In the genomic region with DNA sequence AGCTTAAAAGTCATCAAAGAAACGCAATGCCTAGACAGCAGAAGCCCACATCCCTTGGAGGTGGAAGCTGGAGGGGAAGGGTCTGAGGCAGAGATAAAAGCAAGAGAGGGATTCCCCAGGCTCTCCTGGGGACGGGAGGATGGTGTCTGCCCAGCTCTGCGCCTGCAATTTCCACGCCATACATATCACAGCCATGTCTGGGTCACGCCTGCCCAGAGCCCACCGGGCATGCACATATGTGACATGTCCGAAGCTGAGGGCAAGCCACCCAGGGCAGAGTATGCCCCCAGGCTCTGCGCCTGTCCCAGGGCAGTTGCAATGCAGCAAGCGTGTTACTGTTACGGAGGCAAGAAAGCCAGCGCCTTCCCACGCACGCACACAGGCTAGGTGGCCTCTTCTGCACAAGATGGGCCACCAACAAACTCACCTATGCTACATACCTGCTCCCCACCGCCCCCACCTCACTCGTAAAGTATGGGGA, we compare ENCODE assay signal across 10 cellular contexts. TPM values are rescaled to one million over a fixed set of nuclear protein-coding genes. Genes with fewer than 3 reads are reported as not detected.
DNase-seq lines count a peak whose midpoint lies in the region; TF ChIP-seq lines count a peak whose summit lies in the region.
"Had no signal": no experiment of that assay in that cellular context is flagged by ENCODE, and none has a peak within 500 bp of the region (broad histone marks: within the 10 kb centered on the region; RNA-seq: fewer than 3 reads in every experiment).

No MANE protein-coding gene starts in this region.

- H3K27ac ChIP-seq in A673 (ENCODE audit: low read depth, low read length, poor library complexity, severe bottlenecking), result no peak overlapping the region
- no peak overlapping the region for H3K27ac ChIP-seq in iPS-18a (ENCODE audit: low read length)

- H3K36me3 ChIP-seq in A673 (ENCODE audit: insufficient read depth, low read length, poor library complexity, severe bottlenecking) (no peaks in the 10 kb centered on the region), adipocyte (ENCODE audit: control insufficient read depth, insufficient read depth, low read length, severe bottlenecking) (no peaks in the 10 kb centered on the region), iPS-18a (ENCODE audit: control insufficient read depth, low read depth, low read length) (no peaks in the 10 kb centered on the region)

- H3K27me3 ChIP-seq in A673 (replicated peaks; ENCODE audit: insufficient read depth, low read depth, low read length, poor library complexity), result no peaks in the 10 kb centered on the region
- peaks cover 3% of the 10 kb centered on the region for H3K27me3 ChIP-seq in adipocyte (replicated peaks; ENCODE audit: control insufficient read depth, insufficient read depth, low read length)
- no peaks in the 10 kb centered on the region for H3K27me3 ChIP-seq in iPS-18a (ENCODE audit: control insufficient read depth, insufficient read depth, low read length)

- H3K4me3 ChIP-seq in A673 (ENCODE audit: low read depth, low read length, poor library complexity, severe bottlenecking), result peak overlapping the region; percentile 52
- H3K4me3 ChIP-seq in adipocyte (ENCODE audit: low read length), result peak overlapping the region; percentile 83
- H3K4me3 ChIP-seq in iPS-18a (ENCODE audit: low read length), result peak overlapping the region; percentile 58

- POLR2A ChIA-PET in A673 (lab: Charles Lee; ENCODE audit: low non-redundant PET), result no interaction called here

- H3K36me3 Mint-ChIP-seq in progenitor cell of endocrine pancreas (ENCODE audit: insufficient read depth), result no peaks in the 10 kb centered on the region
- H3K36me3 Mint-ChIP-seq in activated naive CD4-positive, alpha-beta T cell treated with anti-CD3 and anti-CD28 coated beads, Interleukin-2, amount 10 ng/mL, durations not matched to agents 7 days and 5 days, result no peaks in the 10 kb centered on the region

- no peaks in the 10 kb centered on the region for H3K9me3 Mint-ChIP-seq in progenitor cell of endocrine pancreas (ENCODE audit: low read depth)
- H3K9me3 Mint-ChIP-seq in activated naive CD4-positive, alpha-beta T cell treated with anti-CD3 and anti-CD28 coated beads, Interleukin-2, amount 10 ng/mL, durations not matched to agents 7 days and 5 days, result no peaks in the 10 kb centered on the region

- H3K27me3 Mint-ChIP-seq in progenitor cell of endocrine pancreas, result peaks cover 21% of the 10 kb centered on the region
- peaks cover 32% of the 10 kb centered on the region for H3K27me3 Mint-ChIP-seq in activated naive CD4-positive, alpha-beta T cell treated with anti-CD3 and anti-CD28 coated beads, Interleukin-2, amount 10 ng/mL, durations not matched to agents 7 days and 5 days

- TF ChIP-seq CTCF in A673 (conservative IDR thresholded peaks at IDR 0.05; ENCODE audit: low read depth, low read length), result no peak
- no peak for TF ChIP-seq CTCF in progenitor cell of endocrine pancreas (IDR thresholded peaks at IDR 0.05; ENCODE audit: unreplicated experiment)

- H3K9me3 ChIP-seq in A673 (ENCODE audit: low read depth, low read length, poor library complexity, severe bottlenecking) (no peaks in the 10 kb centered on the region), adipocyte (ENCODE audit: control insufficient read depth, low read length) (no peaks in the 10 kb centered on the region), iPS-18a (ENCODE audit: control insufficient read depth, low read depth, low read length) (peaks cover 19% of the 10 kb centered on the region)

- peak overlapping the region; percentile 90 for H3K4me3 Mint-ChIP-seq in progenitor cell of endocrine pancreas (ENCODE audit: low read depth)
- no peak overlapping the region for H3K4me3 Mint-ChIP-seq in activated naive CD4-positive, alpha-beta T cell treated with anti-CD3 and anti-CD28 coated beads, Interleukin-2, amount 10 ng/mL, durations not matched to agents 7 days and 5 days

- H3K4me1 ChIP-seq in A673 (ENCODE audit: insufficient read depth, low read length, poor library complexity, severe bottlenecking) (no peaks in the 10 kb centered on the region), adipocyte (ENCODE audit: control insufficient read depth, insufficient read depth, low read length) (peaks cover 6% of the 10 kb centered on the region), iPS-18a (ENCODE audit: control insufficient read depth, low read depth, low read length) (peaks cover 6% of the 10 kb centered on the region)

- CTCF ChIA-PET in A673 (lab: Charles Lee), result interaction anchor here (0.6 to 1.1 kb wide), 2 partner anchors 43 to 223 kb away, joined by 3 to 6 read pairs; no protein-coding TSS in a partner anchor
- CTCF ChIA-PET in activated naive CD4-positive, alpha-beta T cell treated with anti-CD3 and anti-CD28 coated beads, Interleukin-2, amount 10 ng/mL, durations not matched to agents 7 days and 5 days (lab: Charles Lee), result no interaction called here

- peak overlapping the region; percentile 82 for H3K27ac Mint-ChIP-seq in progenitor cell of endocrine pancreas
- H3K27ac Mint-ChIP-seq in activated naive CD4-positive, alpha-beta T cell treated with anti-CD3 and anti-CD28 coated beads, Interleukin-2, amount 10 ng/mL, durations not matched to agents 7 days and 5 days, result no peak overlapping the region

- no peak for DNase-seq in A673 (ENCODE audit: low spot score)
- DNase-seq in adipocyte (ENCODE audit: low read depth), result no peak
- peak; percentile 9 for DNase-seq in progenitor cell of endocrine pancreas (ENCODE audit: low spot score, unreplicated experiment)
- no peak for DNase-seq in NCI-H524 (lab: John Stamatoyannopoulos, UW)
- DNase-seq in activated naive CD4-positive, alpha-beta T cell treated with anti-CD3 and anti-CD28 coated beads, Interleukin-2, amount 10 ng/mL, durations not matched to agents 7 days and 5 days, result no peak
- DNase-seq in DMS114 treated with DMSO at 0.1 percent for 48 hours (lab: John Stamatoyannopoulos, UW; ENCODE audit: unreplicated experiment), result no peak
- DNase-seq in GDM1 (lab: John Stamatoyannopoulos, UW), result no peak
- DNase-seq: activated CD4-positive, alpha-beta T cell treated with anti-CD3 and anti-CD28 coated beads for 4 hours; stimulated activated CD8-positive, alpha-beta memory T cell treated with anti-CD3 and anti-CD28 coated beads, Interleukin-4, amount 100 ng/mL, for 48 hours had no signal

- peak overlapping the region; percentile 80 for H3K9ac ChIP-seq in adipocyte (ENCODE audit: low read length)
- peak overlapping the region; percentile 3 for H3K9ac ChIP-seq in iPS-18a (ENCODE audit: low read length)

- no TSS peak for BruUV-seq in A673 (replicated peaks; lab: Mats Ljungman, UMichigan)

- peaks cover 11% of the 10 kb centered on the region for H3K4me1 Mint-ChIP-seq in progenitor cell of endocrine pancreas (ENCODE audit: low read depth)
- no peaks in the 10 kb centered on the region for H3K4me1 Mint-ChIP-seq in activated naive CD4-positive, alpha-beta T cell treated with anti-CD3 and anti-CD28 coated beads, Interleukin-2, amount 10 ng/mL, durations not matched to agents 7 days and 5 days

- intact Hi-C loops in A673 (cut with micrococcal nuclease; ENCODE audit: unreplicated experiment), result loop anchor here (10.0 kb wide), 1 partner anchor 416 kb away; no protein-coding TSS in a partner anchor

RNA-seq across cellular contexts. Expression of gene FGF13, which starts 1.2 kb away (rescaled TPM):
- total RNA-seq in A673 (2021) (36.5 and 38.7 TPM in 2 replicates), progenitor cell of endocrine pancreas (19.3 and 20.7 TPM in 2 replicates)
